11 cellular contexts compared by ENCODE assay signal in genomic region chr13:113211774-113212173, GRCh38. TPM values are rescaled to one million over a fixed set of nuclear protein-coding genes. Genes with fewer than 3 reads are reported as not detected.
A peak's percentile ranks its signal among the peaks of the same experiment; 100 is the strongest.
DNase-seq lines count a peak whose midpoint lies in the region; ATAC-seq and TF ChIP-seq lines count a peak whose summit lies in the region.
"Had no signal": no experiment of that assay in that cellular context is flagged by ENCODE, and none has a peak within 500 bp of the region (broad histone marks: within the 10 kb centered on the region; RNA-seq: fewer than 3 reads in every experiment).

No MANE protein-coding gene starts in this region.

- H3K18ac ChIP-seq in IMR-90 (ENCODE audit: low read depth, low read length) = no peak overlapping the region

- no peak overlapping the region for H2AFZ ChIP-seq in IMR-90 (replicated peaks; ENCODE audit: low read length, poor library complexity)

- peaks cover 26% of the 10 kb centered on the region for H3K9me1 ChIP-seq in IMR-90 (ENCODE audit: insufficient read depth, low read length)

- no peak for TF ChIP-seq RAD21 in IMR-90 (IDR thresholded peaks at IDR 0.05; ENCODE audit: low read length)

- H2AK5ac ChIP-seq in IMR-90 (ENCODE audit: low read depth, low read length) = no peak overlapping the region

- H3K27ac Mint-ChIP-seq in activated naive CD4-positive, alpha-beta T cell treated with anti-CD3 and anti-CD28 coated beads, Interleukin-2, amount 50 U/mL, for 24 hours = peak overlapping the region; percentile 38
- H3K27ac Mint-ChIP-seq in nephron progenitor cell = no peak overlapping the region

- H3K56ac ChIP-seq in IMR-90 (ENCODE audit: extremely low read depth, insufficient read depth, low read length) = no peak overlapping the region

- no peak overlapping the region for H3K4me2 ChIP-seq in IMR-90 (ENCODE audit: low read depth, low read length)

- no peak overlapping the region for H2AK9ac ChIP-seq in IMR-90 (replicated peaks; ENCODE audit: low read depth, low read length, poor library complexity)

- peaks cover 13% of the 10 kb centered on the region for H3K36me3 Mint-ChIP-seq in activated naive CD4-positive, alpha-beta T cell treated with anti-CD3 and anti-CD28 coated beads, Interleukin-2, amount 50 U/mL, for 24 hours
- peaks cover 27% of the 10 kb centered on the region for H3K36me3 Mint-ChIP-seq in nephron progenitor cell (ENCODE audit: low read depth)

- in situ Hi-C loops in IMR-90 (cut with MboI; ENCODE audit: low sequenced_read_pairs) = no loop called here

- no TSS peak for BruUV-seq in IMR-90 (replicated peaks; lab: Mats Ljungman, UMichigan)

- no peak overlapping the region for H2BK120ac ChIP-seq in IMR-90 (ENCODE audit: low read depth, low read length)

- H3K23ac ChIP-seq in IMR-90 (ENCODE audit: low read depth, low read length) = no peak overlapping the region

- no peak for TF ChIP-seq POLR2A in IMR-90 (IDR thresholded peaks at IDR 0.05; ENCODE audit: low read depth, low read length)

- H3K9me3 ChIP-seq in IMR-90 (ENCODE audit: control insufficient read depth, insufficient read depth, low read length) = no peaks in the 10 kb centered on the region
- H3K9me3 ChIP-seq: neutrophil had no signal

- peaks cover 59% of the 10 kb centered on the region for H4K20me1 ChIP-seq in IMR-90 (ENCODE audit: insufficient read depth, low read length)

- DNase-seq in NCI-H2227 (lab: John Stamatoyannopoulos, UW; ENCODE audit: unreplicated experiment) = peak; percentile 1
- no peak for DNase-seq in NCI-H2227 treated with DMSO at 0.1 percent for 48 hours (lab: John Stamatoyannopoulos, UW)
- DNase-seq in IMR-90 = no peak
- DNase-seq in nephron progenitor cell = peak; percentile 37
- DNase-seq in NCI-H146 (lab: John Stamatoyannopoulos, UW) = no peak
- no peak for DNase-seq in UCSD-AML1 (lab: John Stamatoyannopoulos, UW; ENCODE audit: unreplicated experiment)
- DNase-seq: activated effector memory CD4-positive, alpha-beta T cell treated with Interleukin-2 at 50 U/mL for 16 hours; NK-92 treated with Interleukin-12 subunit alpha and Interleukin-12 subunit beta, amount 100 ng/mL, for 24 hours had no signal

- no peak overlapping the region for H3K4ac ChIP-seq in IMR-90 (ENCODE audit: low read depth, low read length)

- TF ChIP-seq CTCF in IMR-90 (conservative IDR thresholded peaks at IDR 0.05; ENCODE audit: low read depth, low read length) = 0 out of 2 replicates have a peak, but pooled peaks have one; percentile 12
- TF ChIP-seq CTCF in nephron progenitor cell (IDR thresholded peaks at IDR 0.05) = peak; percentile 13

- dilution Hi-C loops in IMR-90 (cut with HindIII; ENCODE audit: low sequenced_read_pairs, unreplicated experiment) = no loop called here

- H2BK20ac ChIP-seq in IMR-90 (ENCODE audit: low read depth, low read length) = no peak overlapping the region

- no peak overlapping the region for H4K8ac ChIP-seq in IMR-90 (ENCODE audit: low read depth in 2 of 2, low read length in 2 of 2)

- no peak for ATAC-seq in IMR-90 (ENCODE audit: low read depth)
- ATAC-seq in HG03108 (IDR thresholded peaks at IDR 0.05; ENCODE audit: unreplicated experiment) = no peak

- no peaks in the 10 kb centered on the region for H3K27me3 ChIP-seq in IMR-90 (ENCODE audit: control insufficient read depth, insufficient read depth, low read length)
- H3K27me3 ChIP-seq: neutrophil had no signal

- WGBS in IMR-90 (ENCODE audit: extremely low coverage in 2 of 2, insufficient read length in 1 of 2), 2 experiments = 89% methylated on average over 3 of the region's 10 CpGs; no CpG with 5 or more reads in 1 of the 2 experiments

- no peak overlapping the region for H2BK15ac ChIP-seq in IMR-90 (ENCODE audit: low read depth, low read length)

- no peak overlapping the region for H3K14ac ChIP-seq in IMR-90 (replicated peaks; ENCODE audit: low read depth, low read length)

- H3K4me1 Mint-ChIP-seq in activated naive CD4-positive, alpha-beta T cell treated with anti-CD3 and anti-CD28 coated beads, Interleukin-2, amount 50 U/mL, for 24 hours = peaks cover 30% of the 10 kb centered on the region
- peaks cover 45% of the 10 kb centered on the region for H3K4me1 Mint-ChIP-seq in nephron progenitor cell

- peaks cover 5% of the 10 kb centered on the region for H3K36me3 ChIP-seq in IMR-90 (ENCODE audit: control insufficient read depth, insufficient read depth, low read length)
- H3K36me3 ChIP-seq: neutrophil had no signal

- peaks cover 27% of the 10 kb centered on the region for H3K4me1 ChIP-seq in IMR-90 (ENCODE audit: control insufficient read depth, insufficient read depth, low read length)

- H4K91ac ChIP-seq in IMR-90 (ENCODE audit: insufficient read depth, low read depth, low read length) = no peak overlapping the region

- no peak overlapping the region for H2BK5ac ChIP-seq in IMR-90 (ENCODE audit: low read depth, low read length, poor library complexity, severe bottlenecking)

- CTCF ChIA-PET in IMR-90 (lab: Yijun Ruan, JAX) = no interaction called here

- H3K27ac ChIP-seq in IMR-90 (ENCODE audit: insufficient read depth, low read length) = no peak overlapping the region
- H3K27ac ChIP-seq: neutrophil had no signal

- H3K79me1 ChIP-seq in IMR-90 (ENCODE audit: low read depth in 1 of 2, low read length in 2 of 2) = peaks cover 2 to 50% of the 10 kb centered on the region in 2 experiments

- POLR2A ChIA-PET in IMR-90 (lab: Charles Lee; ENCODE audit: unreplicated experiment) = no interaction called here

- no peaks in the 10 kb centered on the region for H3K27me3 Mint-ChIP-seq in activated naive CD4-positive, alpha-beta T cell treated with anti-CD3 and anti-CD28 coated beads, Interleukin-2, amount 50 U/mL, for 24 hours
- H3K27me3 Mint-ChIP-seq in nephron progenitor cell (ENCODE audit: low read depth, poor library complexity) = no peaks in the 10 kb centered on the region

- no peak overlapping the region for H3K4me3 ChIP-seq in IMR-90 (ENCODE audit: insufficient read depth, low read depth, low read length)

- H3K9me3 Mint-ChIP-seq in activated naive CD4-positive, alpha-beta T cell treated with anti-CD3 and anti-CD28 coated beads, Interleukin-2, amount 50 U/mL, for 24 hours = no peaks in the 10 kb centered on the region
- no peaks in the 10 kb centered on the region for H3K9me3 Mint-ChIP-seq in nephron progenitor cell

- no peak overlapping the region for H3K9ac ChIP-seq in IMR-90 (ENCODE audit: low read depth, low read length)

- H4K5ac ChIP-seq in IMR-90 (ENCODE audit: low read depth, low read length) = no peak overlapping the region

- H3K4me3 Mint-ChIP-seq in activated naive CD4-positive, alpha-beta T cell treated with anti-CD3 and anti-CD28 coated beads, Interleukin-2, amount 50 U/mL, for 24 hours = peak overlapping the region; percentile 89
- peak overlapping the region; percentile 88 for H3K4me3 Mint-ChIP-seq in nephron progenitor cell

- intact Hi-C loops in IMR-90 (cut with micrococcal nuclease) = loop anchor here (2.0 kb wide), 1 partner anchor 59 kb away; no protein-coding TSS in a partner anchor

TF ChIP-seq in IMR-90, 13 proteins besides CTCF, POLR2A, EP300 and RAD21:
- TF ChIP-seq RFX5 (IDR thresholded peaks at IDR 0.05; ENCODE audit: low read depth, low read length) (no peak), RCOR1 (IDR thresholded peaks at IDR 0.05; ENCODE audit: insufficient replicate concordance, low read length) (no peak), ELK1 (IDR thresholded peaks at IDR 0.05; ENCODE audit: borderline replicate concordance, low read depth, low read length) (no peak), SMC3 (IDR thresholded peaks at IDR 0.05; ENCODE audit: low read depth, low read length) (no peak), USF2 (IDR thresholded peaks at IDR 0.05; ENCODE audit: low read depth, low read length) (no peak), CEBPB (IDR thresholded peaks at IDR 0.05; ENCODE audit: low read depth, low read length) (no peak), BHLHE40 (IDR thresholded peaks at IDR 0.05; ENCODE audit: low read depth, low read length) (no peak)

RNA-seq across cellular contexts. Expression of gene CUL4A, which starts 2.4 kb away (rescaled TPM):
- 128 and 146 TPM in 2 replicates for total RNA-seq in IMR-90 (2012; rRNA removed)
- polyA plus RNA-seq in IMR-90 (2012; rRNA removed) = 68.7 and 86.0 TPM in 2 replicates
- polyA plus RNA-seq in IMR-90 (2012; cell fraction: cytosol; rRNA removed) = 35.5 and 36.9 TPM in 2 replicates
- 77.4 and 122 TPM in 2 replicates for polyA plus RNA-seq in IMR-90 (2012; cell fraction: nucleus; rRNA removed; ENCODE audit: low replicate concordance)

RNA-seq across cellular contexts. Expression of gene PCID2, which starts 3.3 kb away (rescaled TPM):
- total RNA-seq in IMR-90 (2012; rRNA removed) = 72.8 and 90.9 TPM in 2 replicates
- 71.7 and 83.5 TPM in 2 replicates for polyA plus RNA-seq in IMR-90 (2012; rRNA removed)
- polyA plus RNA-seq in IMR-90 (2012; cell fraction: cytosol; rRNA removed) = 25.2 and 46.9 TPM in 2 replicates
- 56.5 and 157 TPM in 2 replicates for polyA plus RNA-seq in IMR-90 (2012; cell fraction: nucleus; rRNA removed; ENCODE audit: low replicate concordance)

RNA-seq across cellular contexts. Expression of gene PROZ, which starts 53.3 kb away (rescaled TPM):
- total RNA-seq in IMR-90 (2012; rRNA removed) = not detected in 2 replicates
- polyA plus RNA-seq in IMR-90 (2012; rRNA removed) = not detected in 2 replicates
- not detected in 2 replicates for polyA plus RNA-seq in IMR-90 (2012; cell fraction: cytosol; rRNA removed)
- not detected in 2 replicates for polyA plus RNA-seq in IMR-90 (2012; cell fraction: nucleus; rRNA removed; ENCODE audit: low replicate concordance)

Comparison
In these comparisons a context has a peak if more than half of its experiments do, and no peak if none do; other contexts are left out.
1. DNase-seq: peak in NCI-H2227 (single experiment) and nephron progenitor cell (single experiment); none in NCI-H2227 treated with DMSO at 0.1 percent for 48 hours (single experiment), IMR-90 (single experiment), NCI-H146 (single experiment) and UCSD-AML1 (single experiment).